In the genomic region with DNA sequence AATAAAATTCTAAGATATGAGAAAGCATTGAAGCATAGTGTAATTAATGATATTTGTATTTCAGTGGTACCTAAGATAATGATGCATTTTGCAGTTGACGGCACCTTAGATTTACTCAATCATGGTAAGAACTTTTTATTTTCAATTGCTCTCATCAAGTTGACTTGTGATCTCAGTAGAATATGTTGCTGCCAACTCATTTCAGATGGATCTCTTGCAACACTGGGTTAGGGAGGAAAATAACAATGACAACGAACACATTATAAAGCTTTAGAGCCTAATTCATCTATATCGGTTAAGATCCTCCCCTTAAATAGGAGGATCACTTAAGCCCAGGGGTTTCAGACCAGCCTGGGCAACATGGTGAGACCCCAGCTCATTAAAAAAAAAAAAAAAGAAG, we compare ENCODE assay signal across 1 cellular context.
TF ChIP-seq lines count a peak whose summit lies in the region.

No MANE protein-coding gene starts in this region.

TF ChIP-seq in HEK293T, 16 proteins besides CTCF, POLR2A, EP300 and RAD21 (continued from another document):
- TF ChIP-seq CTBP1 (IDR thresholded peaks at IDR 0.05; ENCODE audit: borderline replicate concordance) (no peak), ZNF384 (IDR thresholded peaks at IDR 0.05) (no peak), TARDBP (IDR thresholded peaks at IDR 0.05) (no peak), HDGF (IDR thresholded peaks at IDR 0.05; ENCODE audit: borderline replicate concordance) (no peak), SUZ12 (IDR thresholded peaks at IDR 0.05) (no peak), ARNT (IDR thresholded peaks at IDR 0.05) (no peak), NFRKB (IDR thresholded peaks at IDR 0.05) (no peak), FOXA1 (IDR thresholded peaks at IDR 0.05) (no peak), SP1 (IDR thresholded peaks at IDR 0.05) (no peak), BHLHE40 (IDR thresholded peaks at IDR 0.05; ENCODE audit: borderline replicate concordance) (no peak), FOXK2 (IDR thresholded peaks at IDR 0.05) (no peak), L3MBTL2 (conservative IDR thresholded peaks at IDR 0.05) (no peak)
